Comparison of ENCODE assay signal across 8 cellular contexts in genomic region chr12:110677206-110677911, GRCh38. TPM values are rescaled to one million over a fixed set of nuclear protein-coding genes. Genes with fewer than 3 reads are reported as not detected.
A peak's percentile ranks its signal among the peaks of the same experiment; 100 is the strongest.
DNase-seq lines count a peak whose midpoint lies in the region; ATAC-seq and TF ChIP-seq lines count a peak whose summit lies in the region.

No MANE protein-coding gene starts in this region.

- H3K4me1 ChIP-seq in Loucy (ENCODE audit: insufficient read depth, low read length, poor library complexity, severe bottlenecking) (peaks cover 13% of the 10 kb centered on the region), heart right ventricle (peaks cover 0 to 46% (median 23%) of the 10 kb centered on the region in 9 donors), tibial artery (peaks cover 0 to 3% (median 0%) of the 10 kb centered on the region in 4 donors)

- H3K4me2 ChIP-seq in Loucy (ENCODE audit: low read depth, low read length, poor library complexity, severe bottlenecking), result peak overlapping the region; percentile 63

- H2AFZ ChIP-seq in Loucy (ENCODE audit: low read length), result no peak overlapping the region

- ATAC-seq in GM18505 (IDR thresholded peaks at IDR 0.05; ENCODE audit: unreplicated experiment) (peak; percentile 76), GM21737 (IDR thresholded peaks at IDR 0.05; ENCODE audit: unreplicated experiment) (peak; percentile 80), heart right ventricle (peak; percentile 41 to 88 (median 78))

- intact Hi-C loops in heart right ventricle (cut with DNase I), result no loop called here
- intact Hi-C loops in tibial artery (cut with DNase I; ENCODE audit: low total_unique reads), result no loop called here

- H3K36me3 ChIP-seq in Loucy (ENCODE audit: insufficient read depth, low read length) (0 out of 2 replicates have a peak, but pooled peaks cover 3% of the 10 kb centered on the region), heart right ventricle (peaks cover 0 to 17% (median 0%) of the 10 kb centered on the region in 9 donors), tibial artery (no peaks in the 10 kb centered on the region)

- H3K9me2 ChIP-seq in Loucy (replicated peaks; ENCODE audit: low read depth, low read length), result no peaks in the 10 kb centered on the region

- H3K4me3 ChIP-seq in Loucy (ENCODE audit: low read length, poor library complexity, severe bottlenecking) (peak overlapping the region; percentile 18), heart right ventricle (peak overlapping the region in 1 of 10 donors; percentile 11), tibial artery (no peak overlapping the region)

- H3K79me2 ChIP-seq in Loucy (ENCODE audit: insufficient read depth, low read length), result no peaks in the 10 kb centered on the region

- H3K27me3 ChIP-seq in Loucy (ENCODE audit: insufficient read depth, low read length, poor library complexity, severe bottlenecking), result no peaks in the 10 kb centered on the region
- H3K27me3 ChIP-seq in heart right ventricle, result no peaks in the 10 kb centered on the region
- no peaks in the 10 kb centered on the region for H3K27me3 ChIP-seq in tibial artery

- WGBS in heart right ventricle, 2 donors, result 55 to 70% methylated on average over 5 of the region's 5 CpGs

- peaks cover 8% of the 10 kb centered on the region; the same call in 1 of the 2 replicates for H3F3A ChIP-seq in Loucy (ENCODE audit: low read depth)

- peak overlapping the region in 8 of 10 donors; percentile 51 to 74 (median 64) for H3K27ac ChIP-seq in heart right ventricle
- no peak overlapping the region for H3K27ac ChIP-seq in tibial artery

- no peak overlapping the region for H3K9ac ChIP-seq in Loucy (ENCODE audit: low read depth, low read length, poor library complexity, severe bottlenecking)

- TF ChIP-seq POLR2A in GM18505 (IDR thresholded peaks at IDR 0.05; ENCODE audit: borderline replicate concordance, extremely low read depth, insufficient read depth, insufficient read length), result peak; percentile 38

- H3K9me3 ChIP-seq in Loucy (ENCODE audit: insufficient read depth, low read depth, low read length) (no peaks in the 10 kb centered on the region), heart right ventricle (peaks cover 0 to 11% (median 0%) of the 10 kb centered on the region in 11 donors), tibial artery (no peaks in the 10 kb centered on the region)

- H4K20me1 ChIP-seq in Loucy (ENCODE audit: insufficient read depth, low read length, poor library complexity, severe bottlenecking), result no peaks in the 10 kb centered on the region

- DNase-seq in heart right ventricle, result peak in 1 of 2 donors; percentile 51
- no peak for DNase-seq in GM19238 (ENCODE audit: insufficient read length, low spot score)
- DNase-seq in NCI-H82 treated with DMSO at 0.1 percent for 48 hours (lab: John Stamatoyannopoulos, UW; ENCODE audit: unreplicated experiment), result no peak
- DNase-seq in NCI-H82 (lab: John Stamatoyannopoulos, UW), result no peak
- no peak for DNase-seq in tibial artery

- no peak for TF ChIP-seq CTCF in Loucy (conservative IDR thresholded peaks at IDR 0.05; ENCODE audit: low read length)
- no peak for TF ChIP-seq CTCF in heart right ventricle (IDR thresholded peaks at IDR 0.05)
- no peak for TF ChIP-seq CTCF in tibial artery (IDR thresholded peaks at IDR 0.05)

RNA-seq across cellular contexts. Expression of gene HVCN1, which starts 11.6 kb away (rescaled TPM):
- 10 to 100 TPM in 5 of 10 donors, 1 to 10 TPM in 5; 5.1 to 74.1 (median 9.0) TPM for total RNA-seq in heart right ventricle
- 10 to 100 TPM; 15.4 to 17.9 TPM for polyA plus RNA-seq in heart right ventricle

Comparison
In these comparisons a context has a peak if more than half of its experiments do, and no peak if none do; other contexts are left out.
1. H3K27ac ChIP-seq: peak in heart right ventricle (8 of 10); none in tibial artery (0 of 2).
2. Peak in every context shown above with its lines, with median percentiles within 50 percentile points of each other: ATAC-seq.